Comparison of ENCODE assay signal across 31 cellular contexts in the genomic region with DNA sequence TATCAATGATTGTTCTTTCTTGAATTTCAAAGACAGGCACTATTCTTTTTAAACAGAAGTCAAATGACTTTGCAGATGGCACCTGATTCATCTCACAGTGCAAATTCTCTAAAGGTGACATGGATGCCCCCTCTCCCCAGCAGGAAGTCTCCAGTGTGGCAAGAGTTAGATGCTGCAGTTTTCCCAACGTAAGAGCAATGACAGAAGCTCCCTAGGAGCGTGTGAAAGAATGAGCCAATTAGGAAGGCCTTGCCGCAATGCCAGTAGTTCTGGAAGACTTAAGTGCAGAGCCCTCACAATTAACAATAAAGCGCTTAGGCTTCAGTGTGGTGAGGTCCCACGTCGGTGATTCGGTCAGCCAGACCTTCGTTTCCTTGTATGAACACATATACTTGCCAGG.
"Had no signal": no experiment of that assay in that cellular context is flagged by ENCODE, and none has a peak within 500 bp of the region (broad histone marks: within the 10 kb centered on the region; RNA-seq: fewer than 3 reads in every experiment).

No MANE protein-coding gene starts in this region.

- H3K9me3 Mint-ChIP-seq: activated CD4-positive, alpha-beta memory T cell treated with anti-CD3 and anti-CD28 coated beads for 36 hours; activated CD4-positive, alpha-beta T cell treated with anti-CD3 and anti-CD28 coated beads, Interleukin-2, amount 10 ng/mL, durations not matched to agents 7 days and 5 days; activated naive CD4-positive, alpha-beta T cell treated with anti-CD3 and anti-CD28 coated beads, Interleukin-2, amount 10 ng/mL, durations not matched to agents 7 days and 5 days; activated naive CD8-positive, alpha-beta T cell treated with anti-CD3 and anti-CD28 coated beads, Interleukin-2, amount 50 U/mL, for 24 hours; T-helper 1 cell treated with Interleukin-12 subunit alpha and Interleukin-12 subunit beta and Interleukin-4 antibody, amounts not matched to agents 30 μg/mL and 1 μg/mL, for 36 hours; T-helper 2 cell treated with Interferon-gamma antibody and Interleukin-4, amounts not matched to agents 5 μg/mL and 100 μg/mL, for 36 hours; WTC11 had no signal

- H3K27ac Mint-ChIP-seq: activated CD4-positive, alpha-beta memory T cell treated with anti-CD3 and anti-CD28 coated beads for 36 hours; activated CD4-positive, alpha-beta T cell treated with anti-CD3 and anti-CD28 coated beads for 36 hours; activated CD4-positive, alpha-beta T cell treated with anti-CD3 and anti-CD28 coated beads, Interleukin-2, amount 10 ng/mL, durations not matched to agents 7 days and 5 days; activated CD8-positive, alpha-beta memory T cell treated with anti-CD3 and anti-CD28 coated beads, Interleukin-2, amount 10 ng/mL, durations not matched to agents 7 days and 5 days; activated naive CD4-positive, alpha-beta T cell treated with anti-CD3 and anti-CD28 coated beads, Interleukin-2, amount 10 ng/mL, durations not matched to agents 7 days and 5 days; activated naive CD8-positive, alpha-beta T cell; activated naive CD8-positive, alpha-beta T cell treated with anti-CD3 and anti-CD28 coated beads, Interleukin-2, amount 50 U/mL, for 24 hours; T-helper 1 cell treated with Interleukin-12 subunit alpha and Interleukin-12 subunit beta and Interleukin-4 antibody, amounts not matched to agents 30 μg/mL and 1 μg/mL, for 36 hours; T-helper 2 cell treated with Interferon-gamma antibody and Interleukin-4, amounts not matched to agents 5 μg/mL and 100 μg/mL, for 36 hours; WTC11 had no signal

- H3K4me3 Mint-ChIP-seq: activated CD4-positive, alpha-beta memory T cell treated with anti-CD3 and anti-CD28 coated beads for 36 hours; activated CD4-positive, alpha-beta T cell treated with anti-CD3 and anti-CD28 coated beads for 36 hours; activated CD4-positive, alpha-beta T cell treated with anti-CD3 and anti-CD28 coated beads, Interleukin-2, amount 10 ng/mL, durations not matched to agents 7 days and 5 days; activated CD8-positive, alpha-beta memory T cell treated with anti-CD3 and anti-CD28 coated beads, Interleukin-2, amount 10 ng/mL, durations not matched to agents 7 days and 5 days; activated naive CD4-positive, alpha-beta T cell treated with anti-CD3 and anti-CD28 coated beads, Interleukin-2, amount 10 ng/mL, durations not matched to agents 7 days and 5 days; activated naive CD8-positive, alpha-beta T cell; activated naive CD8-positive, alpha-beta T cell treated with anti-CD3 and anti-CD28 coated beads, Interleukin-2, amount 50 U/mL, for 24 hours; T-helper 1 cell treated with Interleukin-12 subunit alpha and Interleukin-12 subunit beta and Interleukin-4 antibody, amounts not matched to agents 30 μg/mL and 1 μg/mL, for 36 hours; T-helper 2 cell treated with Interferon-gamma antibody and Interleukin-4, amounts not matched to agents 5 μg/mL and 100 μg/mL, for 36 hours; WTC11 had no signal

- DNase-seq: activated CD4-positive, alpha-beta memory T cell treated with anti-CD3 and anti-CD28 coated beads for 36 hours; activated CD4-positive, alpha-beta T cell treated with anti-CD3 and anti-CD28 coated beads for 36 hours; activated CD4-positive, alpha-beta T cell treated with anti-CD3 and anti-CD28 coated beads, Interleukin-2, amount 10 ng/mL, durations not matched to agents 7 days and 5 days; activated CD8-positive, alpha-beta memory T cell treated with anti-CD3 and anti-CD28 coated beads, Interleukin-2, amount 10 ng/mL, durations not matched to agents 7 days and 5 days; activated CD8-positive, alpha-beta memory T cell treated with anti-CD3 and anti-CD28 coated beads, Interleukin-2, amount 50 U/mL, for 48 hours; activated effector memory CD4-positive, alpha-beta T cell treated with Interleukin-2 at 50 U/mL for 16 hours; activated naive CD4-positive, alpha-beta T cell treated with anti-CD3 and anti-CD28 coated beads, Interleukin-2, amount 10 ng/mL, durations not matched to agents 7 days and 5 days; activated naive CD8-positive, alpha-beta T cell treated with anti-CD3 and anti-CD28 coated beads, Interleukin-2, amount 50 U/mL, for 24 hours; activated T-cell treated with anti-CD3 and anti-CD28 coated beads, Interleukin-2, amount 50 U/mL, for 48 hours; anterior cingulate cortex; central memory CD4-positive, alpha-beta T cell; Kasumi-1; KG1; NCI-H1048; NCI-H1105 treated with DMSO at 0.1 percent for 48 hours; NCI-H1436; NCI-H1694; NCI-H2029; NCI-H446; NCI-H510A treated with DMSO at 0.1 percent for 48 hours; NCI-H526 treated with DMSO at 0.1 percent for 48 hours; NCI-H774; PC-3; Peyer's patch; RPMI8226; SHP77 treated with DMSO at 0.1 percent for 48 hours; SK-N-SH had no signal

- H3K27me3 Mint-ChIP-seq: activated CD8-positive, alpha-beta memory T cell treated with anti-CD3 and anti-CD28 coated beads, Interleukin-2, amount 10 ng/mL, durations not matched to agents 7 days and 5 days had no signal

- H3K36me3 Mint-ChIP-seq: activated CD4-positive, alpha-beta memory T cell treated with anti-CD3 and anti-CD28 coated beads for 36 hours; activated CD8-positive, alpha-beta memory T cell treated with anti-CD3 and anti-CD28 coated beads, Interleukin-2, amount 10 ng/mL, durations not matched to agents 7 days and 5 days; activated naive CD4-positive, alpha-beta T cell treated with anti-CD3 and anti-CD28 coated beads, Interleukin-2, amount 10 ng/mL, durations not matched to agents 7 days and 5 days; activated naive CD8-positive, alpha-beta T cell; WTC11 had no signal

- H3K4me1 Mint-ChIP-seq: activated CD4-positive, alpha-beta T cell treated with anti-CD3 and anti-CD28 coated beads for 36 hours; activated CD4-positive, alpha-beta T cell treated with anti-CD3 and anti-CD28 coated beads, Interleukin-2, amount 10 ng/mL, durations not matched to agents 7 days and 5 days; activated CD8-positive, alpha-beta memory T cell treated with anti-CD3 and anti-CD28 coated beads, Interleukin-2, amount 10 ng/mL, durations not matched to agents 7 days and 5 days; activated naive CD4-positive, alpha-beta T cell treated with anti-CD3 and anti-CD28 coated beads, Interleukin-2, amount 10 ng/mL, durations not matched to agents 7 days and 5 days; activated naive CD8-positive, alpha-beta T cell treated with anti-CD3 and anti-CD28 coated beads, Interleukin-2, amount 50 U/mL, for 24 hours had no signal
